ENCODE assay signal across 5 cellular contexts in genomic region chr11:75389925-75390324, GRCh38.
"Had no signal": no experiment of that assay in that cellular context is flagged by ENCODE, and none has a peak within 500 bp of the region (broad histone marks: within the 10 kb centered on the region; RNA-seq: fewer than 3 reads in every experiment).

No MANE protein-coding gene starts in this region.

- H3K9ac ChIP-seq: GM23248 had no signal

- H3K4me3 ChIP-seq: GM23248 had no signal

- DNase-seq: GM23248, GOT3, H9 had no signal

- FAIRE-seq: H54, HTR-8/SVneo had no signal

- H3K27ac ChIP-seq: GM23248 had no signal
